In the genomic region with DNA sequence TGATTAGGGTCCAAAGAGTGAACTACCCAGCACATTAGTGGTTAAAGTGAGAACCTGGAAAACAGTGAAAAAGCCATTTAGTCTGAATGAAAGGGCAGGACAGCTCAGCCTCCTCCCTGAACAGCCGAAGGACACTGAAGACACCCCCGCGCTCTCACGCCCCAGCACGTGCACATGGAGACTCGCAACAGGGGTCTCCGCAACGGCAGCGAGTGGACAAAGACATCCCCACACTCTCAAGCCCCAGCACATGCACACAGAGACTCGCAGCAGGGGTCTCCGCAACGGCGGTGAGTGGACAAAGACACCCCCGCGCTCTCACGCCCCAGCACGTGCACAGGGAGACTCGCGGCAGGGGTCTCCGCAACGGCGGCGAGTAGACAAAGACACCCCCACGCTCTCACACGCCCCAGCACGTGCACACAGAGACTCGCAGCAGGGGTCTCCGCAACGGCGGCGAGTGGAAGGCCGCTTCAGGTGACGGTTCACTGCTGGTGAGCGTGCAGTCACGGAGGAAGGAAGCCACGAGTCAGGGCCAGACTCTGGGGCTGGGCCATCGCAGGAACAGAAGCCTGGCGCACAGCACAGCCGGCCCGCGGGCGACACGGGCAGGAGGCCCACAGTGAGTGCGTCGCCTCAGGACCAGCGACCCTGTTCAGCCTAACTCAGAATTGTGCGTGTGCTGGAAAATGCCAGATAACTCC, we compare ENCODE assay signal across 1 cellular context.
TF ChIP-seq lines count a peak whose summit lies in the region.

No MANE protein-coding gene starts in this region.

TF ChIP-seq in GM12878, 131 proteins besides CTCF, POLR2A, EP300 and RAD21:
- TF ChIP-seq PML (IDR thresholded peaks at IDR 0.05; ENCODE audit: low read length) (no peak), ESRRA (IDR thresholded peaks at IDR 0.05; ENCODE audit: low read length) (no peak), NFYA (IDR thresholded peaks at IDR 0.05; ENCODE audit: borderline replicate concordance, low read depth, low read length) (no peak), ZNF207 (IDR thresholded peaks at IDR 0.05; ENCODE audit: borderline replicate concordance) (no peak), SUZ12 (IDR thresholded peaks at IDR 0.05; ENCODE audit: unreplicated experiment) (no peak), FOXM1 (IDR thresholded peaks at IDR 0.05; ENCODE audit: low read depth, low read length) (no peak), MEF2A (IDR thresholded peaks at IDR 0.05; ENCODE audit: insufficient read depth, low read depth, low read length) (no peak), RUNX3 (IDR thresholded peaks at IDR 0.05; ENCODE audit: low read length) (no peak), TARDBP (IDR thresholded peaks at IDR 0.05; ENCODE audit: borderline replicate concordance) (no peak), MTA3 (IDR thresholded peaks at IDR 0.05; ENCODE audit: borderline replicate concordance, low read length) (no peak)
- TF ChIP-seq, protein P1, sequence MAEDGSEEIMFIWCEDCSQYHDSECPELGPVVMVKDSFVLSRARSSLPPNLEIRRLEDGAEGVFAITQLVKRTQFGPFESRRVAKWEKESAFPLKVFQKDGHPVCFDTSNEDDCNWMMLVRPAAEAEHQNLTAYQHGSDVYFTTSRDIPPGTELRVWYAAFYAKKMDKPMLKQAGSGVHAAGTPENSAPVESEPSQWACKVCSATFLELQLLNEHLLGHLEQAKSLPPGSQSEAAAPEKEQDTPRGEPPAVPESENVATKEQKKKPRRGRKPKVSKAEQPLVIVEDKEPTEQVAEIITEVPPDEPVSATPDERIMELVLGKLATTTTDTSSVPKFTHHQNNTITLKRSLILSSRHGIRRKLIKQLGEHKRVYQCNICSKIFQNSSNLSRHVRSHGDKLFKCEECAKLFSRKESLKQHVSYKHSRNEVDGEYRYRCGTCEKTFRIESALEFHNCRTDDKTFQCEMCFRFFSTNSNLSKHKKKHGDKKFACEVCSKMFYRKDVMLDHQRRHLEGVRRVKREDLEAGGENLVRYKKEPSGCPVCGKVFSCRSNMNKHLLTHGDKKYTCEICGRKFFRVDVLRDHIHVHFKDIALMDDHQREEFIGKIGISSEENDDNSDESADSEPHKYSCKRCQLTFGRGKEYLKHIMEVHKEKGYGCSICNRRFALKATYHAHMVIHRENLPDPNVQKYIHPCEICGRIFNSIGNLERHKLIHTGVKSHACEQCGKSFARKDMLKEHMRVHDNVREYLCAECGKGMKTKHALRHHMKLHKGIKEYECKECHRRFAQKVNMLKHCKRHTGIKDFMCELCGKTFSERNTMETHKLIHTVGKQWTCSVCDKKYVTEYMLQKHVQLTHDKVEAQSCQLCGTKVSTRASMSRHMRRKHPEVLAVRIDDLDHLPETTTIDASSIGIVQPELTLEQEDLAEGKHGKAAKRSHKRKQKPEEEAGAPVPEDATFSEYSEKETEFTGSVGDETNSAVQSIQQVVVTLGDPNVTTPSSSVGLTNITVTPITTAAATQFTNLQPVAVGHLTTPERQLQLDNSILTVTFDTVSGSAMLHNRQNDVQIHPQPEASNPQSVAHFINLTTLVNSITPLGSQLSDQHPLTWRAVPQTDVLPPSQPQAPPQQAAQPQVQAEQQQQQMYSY (CRISPR knock-in tag; IDR thresholded peaks at IDR 0.05), result no peak
- TF ChIP-seq, protein P2, sequence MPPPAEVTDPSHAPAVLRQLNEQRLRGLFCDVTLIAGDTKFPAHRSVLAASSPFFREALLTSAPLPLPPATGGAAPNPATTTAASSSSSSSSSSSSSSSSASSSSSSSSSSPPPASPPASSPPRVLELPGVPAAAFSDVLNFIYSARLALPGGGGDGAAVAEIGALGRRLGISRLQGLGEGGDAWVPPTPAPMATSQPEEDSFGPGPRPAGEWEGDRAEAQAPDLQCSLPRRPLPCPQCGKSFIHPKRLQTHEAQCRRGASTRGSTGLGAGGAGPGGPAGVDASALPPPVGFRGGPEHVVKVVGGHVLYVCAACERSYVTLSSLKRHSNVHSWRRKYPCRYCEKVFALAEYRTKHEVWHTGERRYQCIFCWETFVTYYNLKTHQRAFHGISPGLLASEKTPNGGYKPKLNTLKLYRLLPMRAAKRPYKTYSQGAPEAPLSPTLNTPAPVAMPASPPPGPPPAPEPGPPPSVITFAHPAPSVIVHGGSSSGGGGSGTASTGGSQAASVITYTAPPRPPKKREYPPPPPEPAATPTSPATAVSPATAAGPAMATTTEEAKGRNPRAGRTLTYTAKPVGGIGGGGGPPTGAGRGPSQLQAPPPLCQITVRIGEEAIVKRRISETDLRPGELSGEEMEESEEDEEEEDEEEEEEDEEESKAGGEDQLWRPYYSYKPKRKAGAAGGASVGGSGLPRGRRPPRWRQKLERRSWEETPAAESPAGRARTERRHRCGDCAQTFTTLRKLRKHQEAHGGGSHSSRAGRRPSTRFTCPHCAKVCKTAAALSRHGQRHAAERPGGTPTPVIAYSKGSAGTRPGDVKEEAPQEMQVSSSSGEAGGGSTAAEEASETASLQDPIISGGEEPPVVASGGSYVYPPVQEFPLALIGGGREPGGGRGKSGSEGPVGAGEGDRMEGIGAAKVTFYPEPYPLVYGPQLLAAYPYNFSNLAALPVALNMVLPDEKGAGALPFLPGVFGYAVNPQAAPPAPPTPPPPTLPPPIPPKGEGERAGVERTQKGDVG (CRISPR knock-in tag; IDR thresholded peaks at IDR 0.05), result no peak
